In the genomic region with DNA sequence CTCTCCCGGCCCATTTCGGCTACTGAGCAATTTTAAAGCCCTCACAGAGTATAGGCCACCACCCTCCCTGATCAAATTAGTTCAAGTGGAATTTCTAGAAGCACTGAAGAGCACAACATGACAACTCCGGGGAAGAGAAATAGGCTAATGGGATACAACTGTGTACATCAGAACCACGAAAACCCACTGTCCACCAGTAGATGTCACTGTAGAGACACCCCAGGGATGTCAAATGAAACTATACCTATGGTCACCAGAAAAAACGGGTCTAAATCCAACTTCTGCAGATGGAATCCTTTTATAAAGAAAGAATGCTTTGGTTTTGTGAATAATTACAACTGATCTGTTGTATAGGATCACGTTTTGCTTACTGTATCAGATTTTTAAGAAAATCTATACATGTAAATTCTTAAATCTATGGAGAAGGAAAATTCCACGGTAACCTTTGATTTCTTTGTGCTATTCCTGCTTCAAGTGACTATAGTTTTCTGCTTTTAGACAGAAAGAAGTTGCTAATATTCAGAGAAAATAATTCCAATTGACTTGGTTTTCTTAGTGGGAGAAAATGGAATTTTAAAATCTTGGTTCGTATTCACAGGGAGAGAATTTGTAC, we compare ENCODE assay signal across 8 cellular contexts. TPM values are rescaled to one million over a fixed set of nuclear protein-coding genes. Genes with fewer than 3 reads are reported as not detected.
DNase-seq lines count a peak whose midpoint lies in the region; ATAC-seq and TF ChIP-seq lines count a peak whose summit lies in the region.

No MANE protein-coding gene starts in this region.

- POLR2A ChIA-PET in activated CD8-positive, alpha-beta T cell treated with anti-CD3 and anti-CD28 coated beads, Interleukin-2, amount 10 ng/mL, durations not matched to agents 7 days and 5 days (lab: Charles Lee): no interaction called here

- H3K36me3 ChIP-seq in aorta (ENCODE audit: control insufficient read depth in 1 of 2, insufficient read depth in 2 of 2, low read length in 1 of 2): no peaks in the 10 kb centered on the region

- H3K36me3 Mint-ChIP-seq in activated CD8-positive, alpha-beta T cell treated with anti-CD3 and anti-CD28 coated beads, Interleukin-2, amount 10 ng/mL, durations not matched to agents 7 days and 5 days (ENCODE audit: low read depth): peaks cover 54% of the 10 kb centered on the region
- H3K36me3 Mint-ChIP-seq in nephron progenitor cell (ENCODE audit: low read depth): peaks cover 11% of the 10 kb centered on the region

- H3K27ac ChIP-seq in aorta (ENCODE audit: low read depth in 1 of 2, low read length in 2 of 2): no peak overlapping the region

- H3K27me3 Mint-ChIP-seq in activated CD8-positive, alpha-beta T cell treated with anti-CD3 and anti-CD28 coated beads, Interleukin-2, amount 10 ng/mL, durations not matched to agents 7 days and 5 days (ENCODE audit: low read depth): no peaks in the 10 kb centered on the region
- H3K27me3 Mint-ChIP-seq in nephron progenitor cell (ENCODE audit: low read depth, poor library complexity): peaks cover 3% of the 10 kb centered on the region

- no peaks in the 10 kb centered on the region for H3K9me3 Mint-ChIP-seq in activated CD8-positive, alpha-beta T cell treated with anti-CD3 and anti-CD28 coated beads, Interleukin-2, amount 10 ng/mL, durations not matched to agents 7 days and 5 days (ENCODE audit: insufficient read depth)
- peaks cover 62% of the 10 kb centered on the region for H3K9me3 Mint-ChIP-seq in nephron progenitor cell

- no peaks in the 10 kb centered on the region for H3K4me1 ChIP-seq in aorta (ENCODE audit: control insufficient read depth in 1 of 2, insufficient read depth in 2 of 2, low read length in 2 of 2)

- TF ChIP-seq CTCF in fibroblast of pulmonary artery (IDR thresholded peaks at IDR 0.05; ENCODE audit: low read length, missing control alignments): peak; percentile 76
- peak; percentile 65 for TF ChIP-seq CTCF in nephron progenitor cell (IDR thresholded peaks at IDR 0.05)

- WGBS in aorta, 2 donors: 33 to 40% methylated on average over 8 of the region's 8 CpGs

- H3K27me3 ChIP-seq in aorta (ENCODE audit: control insufficient read depth in 1 of 2, insufficient read depth in 2 of 2, low read length in 1 of 2): no peaks in the 10 kb centered on the region

- peaks cover 18% of the 10 kb centered on the region for H3K4me1 Mint-ChIP-seq in activated CD8-positive, alpha-beta T cell treated with anti-CD3 and anti-CD28 coated beads, Interleukin-2, amount 10 ng/mL, durations not matched to agents 7 days and 5 days (ENCODE audit: low read depth)
- H3K4me1 Mint-ChIP-seq in nephron progenitor cell: no peaks in the 10 kb centered on the region

- no peak overlapping the region for H3K27ac Mint-ChIP-seq in activated CD8-positive, alpha-beta T cell treated with anti-CD3 and anti-CD28 coated beads, Interleukin-2, amount 10 ng/mL, durations not matched to agents 7 days and 5 days
- no peak overlapping the region for H3K27ac Mint-ChIP-seq in nephron progenitor cell

- H3K4me3 ChIP-seq in fibroblast of pulmonary artery (replicated peaks; ENCODE audit: low read depth, low read length) (no peak overlapping the region), aorta (ENCODE audit: low read length in 2 of 2) (no peak overlapping the region)

- intact Hi-C loops in aorta (cut with DNase I): loop anchor here in 1 of 2 donors (5.0 kb wide), 1 partner anchor 343 kb away; the partner anchor contains the start of gene SH3KBP1

- ATAC-seq in GM21723 (IDR thresholded peaks at IDR 0.05; ENCODE audit: unreplicated experiment) (peak; percentile 52), HG03097 (IDR thresholded peaks at IDR 0.05; ENCODE audit: low FRiP score, unreplicated experiment) (no peak), aorta (ENCODE audit: low FRiP score) (no peak)
- peak; percentile 63 for ATAC-seq in activated CD8-positive, alpha-beta T cell treated with anti-CD3 and anti-CD28 coated beads, Interleukin-2, amount 10 ng/mL, durations not matched to agents 7 days and 5 days

- peak; percentile 49 for DNase-seq in D341Med (ENCODE audit: low spot score)
- peak; percentile 34 for DNase-seq in NCI-H2107 (lab: John Stamatoyannopoulos, UW)
- peak; percentile 55 for DNase-seq in activated CD8-positive, alpha-beta T cell treated with anti-CD3 and anti-CD28 coated beads, Interleukin-2, amount 10 ng/mL, durations not matched to agents 7 days and 5 days
- peak; percentile 75 for DNase-seq in fibroblast of pulmonary artery (ENCODE audit: low read depth)
- peak; percentile 50 for DNase-seq in nephron progenitor cell
- no peak for DNase-seq in aorta

- CTCF ChIA-PET in activated CD8-positive, alpha-beta T cell treated with anti-CD3 and anti-CD28 coated beads, Interleukin-2, amount 10 ng/mL, durations not matched to agents 7 days and 5 days (lab: Charles Lee): interaction anchor here (0.9 kb wide), 1 partner anchor 343 kb away, joined by 3 read pairs; no protein-coding TSS in a partner anchor

- H3K4me3 Mint-ChIP-seq in activated CD8-positive, alpha-beta T cell treated with anti-CD3 and anti-CD28 coated beads, Interleukin-2, amount 10 ng/mL, durations not matched to agents 7 days and 5 days: no peak overlapping the region
- H3K4me3 Mint-ChIP-seq in nephron progenitor cell: no peak overlapping the region

- no peaks in the 10 kb centered on the region for H3K9me3 ChIP-seq in aorta (ENCODE audit: control insufficient read depth, low read length)

RNA-seq across cellular contexts. Expression of gene MAP3K15, which starts 29.5 kb away (rescaled TPM):
- total RNA-seq in activated CD8-positive, alpha-beta T cell treated with anti-CD3 and anti-CD28 coated beads, Interleukin-2, amount 10 ng/mL, durations not matched to agents 7 days and 5 days: under 1 TPM; 0.31 to 0.37 TPM
- under 1 TPM in 1 of 2 donors, not detected in 1; 0.16 TPM for total RNA-seq in aorta
- under 1 TPM in 1 of 2 donors, not detected in 1; 0.33 TPM for polyA plus RNA-seq in aorta

Comparison
In these comparisons a context has a peak if more than half of its experiments do, and no peak if none do; other contexts are left out.
1. DNase-seq: peak in D341Med (single experiment), NCI-H2107 (single experiment), activated CD8-positive, alpha-beta T cell treated with anti-CD3 and anti-CD28 coated beads, Interleukin-2, amount 10 ng/mL, durations not matched to agents 7 days and 5 days (single experiment), fibroblast of pulmonary artery (single experiment) and nephron progenitor cell (single experiment); none in aorta (0 of 2).
2. ATAC-seq: peak in GM21723 (single experiment) and activated CD8-positive, alpha-beta T cell treated with anti-CD3 and anti-CD28 coated beads, Interleukin-2, amount 10 ng/mL, durations not matched to agents 7 days and 5 days (single experiment); none in HG03097 (single experiment) and aorta (single experiment).